ENCODE assay signal across 23 cellular contexts in the genomic region with DNA sequence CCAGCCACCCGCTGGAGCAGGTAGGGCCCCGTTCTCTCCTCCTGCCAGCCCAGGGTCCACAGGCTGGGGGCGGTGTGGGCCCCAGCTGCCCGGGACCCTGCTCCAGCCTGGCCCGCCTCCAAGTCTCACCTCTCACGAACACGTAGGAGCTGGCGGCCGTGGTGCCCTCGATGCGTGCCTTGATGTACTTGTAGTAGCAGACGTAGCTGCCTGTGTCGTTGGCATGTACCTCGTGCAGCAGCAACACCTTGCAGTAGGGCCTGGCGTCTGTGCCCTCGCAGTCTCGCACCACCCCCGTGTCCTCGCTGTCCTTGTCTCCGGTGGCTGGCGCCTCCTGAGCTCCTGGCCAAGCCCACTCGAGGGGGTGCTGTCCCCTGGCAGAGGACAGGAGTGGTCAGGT. TPM values are rescaled to one million over a fixed set of nuclear protein-coding genes. Genes with fewer than 3 reads are reported as not detected.
DNase-seq lines count a peak whose midpoint lies in the region; ATAC-seq and TF ChIP-seq lines count a peak whose summit lies in the region.
"Had no signal": no experiment of that assay in that cellular context is flagged by ENCODE, and none has a peak within 500 bp of the region (broad histone marks: within the 10 kb centered on the region; RNA-seq: fewer than 3 reads in every experiment).

No MANE protein-coding gene starts in this region.

- no peaks in the 10 kb centered on the region for H3K4me1 ChIP-seq in right atrium auricular region
- no peaks in the 10 kb centered on the region for H3K4me1 ChIP-seq in right cardiac atrium (ENCODE audit: control insufficient read depth, insufficient read depth, low read length)
- peaks cover 9 to 11% of the 10 kb centered on the region in 2 donors for H3K4me1 ChIP-seq in neuronal stem cell (ENCODE audit: control insufficient read depth in 2 of 2, insufficient read depth in 1 of 2, low read depth in 1 of 2, low read length in 2 of 2)
- H3K4me1 ChIP-seq: A549, BE2C had no signal

- no peak overlapping the region for H3K4me2 ChIP-seq in neuronal stem cell (ENCODE audit: insufficient read depth, low read length, poor library complexity, severe bottlenecking)
- H3K4me2 ChIP-seq: A549 had no signal

- H3K9me3 ChIP-seq in right atrium auricular region (no peaks in the 10 kb centered on the region), right cardiac atrium (ENCODE audit: control insufficient read depth, low read length) (no peaks in the 10 kb centered on the region), neuronal stem cell (replicated peaks in 1 of 2; ENCODE audit: control insufficient read depth in 2 of 2, insufficient read depth in 1 of 2, low read depth in 1 of 2, low read length in 2 of 2) (no peaks in the 10 kb centered on the region)
- H3K9me3 ChIP-seq: A549, BE2C had no signal

- H2BK12ac ChIP-seq in neuronal stem cell (ENCODE audit: low read length) = peak overlapping the region; percentile 73

- intact Hi-C loops in Right ventricle myocardium inferior (cut with DNase I) = no loop called here
- intact Hi-C loops in right cardiac atrium (cut with DNase I) = no loop called here
- intact Hi-C loops in cardiac septum (cut with DNase I) = no loop called here

- H3K14ac ChIP-seq in neuronal stem cell (ENCODE audit: low read length) = peak overlapping the region; percentile 82

- H3K36me3 ChIP-seq in right atrium auricular region (no peaks in the 10 kb centered on the region), neuronal stem cell (replicated peaks in 1 of 2; ENCODE audit: control insufficient read depth in 2 of 2, insufficient read depth in 2 of 2, low read length in 2 of 2) (no peaks in the 10 kb centered on the region)
- H3K36me3 ChIP-seq: BE2C had no signal

- H2AK5ac ChIP-seq in neuronal stem cell (ENCODE audit: low read depth, low read length) = peak overlapping the region; percentile 84

- no peak overlapping the region for H2AFZ ChIP-seq in neuronal stem cell (ENCODE audit: low read length)
- H2AFZ ChIP-seq: GM23248 had no signal

- no peak overlapping the region for H3K23ac ChIP-seq in neuronal stem cell (ENCODE audit: low read depth, low read length, poor library complexity)

- TF ChIP-seq CTCF in right atrium auricular region (IDR thresholded peaks at IDR 0.05) = no peak

- H2BK5ac ChIP-seq in neuronal stem cell (ENCODE audit: low read length) = no peak overlapping the region

- ATAC-seq in Right ventricle myocardium inferior (no peak), right cardiac atrium (no peak)
- ATAC-seq: A549, GM12878, HCT116 had no signal

- H3K18ac ChIP-seq in neuronal stem cell (ENCODE audit: low read length) = peak overlapping the region; percentile 76

- no peak overlapping the region for H4K8ac ChIP-seq in neuronal stem cell (ENCODE audit: low read depth, low read length)

- H3K79me1 ChIP-seq in neuronal stem cell (ENCODE audit: low read depth, low read length) = no peaks in the 10 kb centered on the region

- WGBS in right cardiac atrium = 89% methylated on average over 22 of the region's 22 CpGs
- no CpG with 5 or more reads among the region's 22 CpGs for WGBS in neuronal stem cell (ENCODE audit: extremely low coverage in 2 of 2, insufficient read length in 2 of 2, insufficient replicate concordance in 1 of 2), 2 donors

- DNase-seq in Right ventricle myocardium inferior (ENCODE audit: missing footprints) (peak; percentile 57), right atrium auricular region (ENCODE audit: low spot score) (no peak), right cardiac atrium (peak in 2 of 3 donors; percentile 46 to 57), cardiac septum (ENCODE audit: low spot score) (no peak), neuronal stem cell (ENCODE audit: low spot score) (no peak), DMS153 treated with DMSO at 0.1 percent for 48 hours (lab: John Stamatoyannopoulos, UW; ENCODE audit: unreplicated experiment) (no peak), DMS79 (lab: John Stamatoyannopoulos, UW) (no peak)
- DNase-seq: 8988T; ACHN; AML-193; BE2C; C1 segment of cervical spinal cord; Calu3; CD4-positive, alpha-beta memory T cell; COR-L47; EL; GDM1; GM23248; H9 had no signal

- no peaks in the 10 kb centered on the region for H3K27me3 ChIP-seq in right atrium auricular region
- H3K27me3 ChIP-seq in right cardiac atrium (ENCODE audit: control insufficient read depth, insufficient read depth) = no peaks in the 10 kb centered on the region
- peaks cover 0 to 36% (median 0%) of the 10 kb centered on the region in 3 experiments for H3K27me3 ChIP-seq in neuronal stem cell (ENCODE audit: control insufficient read depth in 3 of 3, insufficient read depth in 3 of 3, low read depth in 1 of 3, low read length in 3 of 3)
- H3K27me3 ChIP-seq: BE2C had no signal

- H3K27ac ChIP-seq in right atrium auricular region = no peak overlapping the region
- no peak overlapping the region for H3K27ac ChIP-seq in right cardiac atrium (ENCODE audit: low read length)
- no peak overlapping the region for H3K27ac ChIP-seq in neuronal stem cell (replicated peaks; ENCODE audit: low read length)
- H3K27ac ChIP-seq: A549, GM23248 had no signal

- peak overlapping the region; percentile 30 for H4K91ac ChIP-seq in neuronal stem cell (ENCODE audit: low read depth, low read length, poor library complexity)

- peak overlapping the region; percentile 77 for H3K9ac ChIP-seq in neuronal stem cell (ENCODE audit: low read depth, low read length, poor library complexity)
- H3K9ac ChIP-seq: GM23248 had no signal

- H3K4me3 ChIP-seq in right atrium auricular region (no peak overlapping the region), right cardiac atrium (ENCODE audit: low read length) (no peak overlapping the region), neuronal stem cell (ENCODE audit: low read length in 2 of 2) (no peak overlapping the region)
- H3K4me3 ChIP-seq: A549, GM12878, GM23248 had no signal

- peak overlapping the region; percentile 76 for H3K4ac ChIP-seq in neuronal stem cell (ENCODE audit: low read length)

- no peak overlapping the region for H2BK120ac ChIP-seq in neuronal stem cell (ENCODE audit: low read depth, low read length)

- peak overlapping the region; percentile 75 for H2BK15ac ChIP-seq in neuronal stem cell (ENCODE audit: low read length)

RNA-seq across cellular contexts. Expression of gene FLT4, which starts 19.0 kb away (rescaled TPM):
- total RNA-seq in Right ventricle myocardium inferior (5.5 TPM), right atrium auricular region (1 to 10 TPM; 2.0 to 4.2 TPM), right cardiac atrium (1 to 10 TPM; 2.0 to 3.3 (median 3.3) TPM), cardiac septum (5.8 TPM)
- polyA plus RNA-seq in right cardiac atrium = 4.8 TPM
- polyA plus RNA-seq in neuronal stem cell (2013, experiment 1 of 2) = 5.4 TPM
- 5.5 TPM for polyA plus RNA-seq in neuronal stem cell (2013, experiment 2 of 2)
- total RNA-seq: Calu3, GM12878, GM23248, H4 had no signal
- polyA plus RNA-seq: GM23248 had no signal

RNA-seq across cellular contexts. Expression of gene SCGB3A1, which starts 39.1 kb away (rescaled TPM):
- total RNA-seq in Right ventricle myocardium inferior (not detected), right atrium auricular region (not detected), right cardiac atrium (not detected), cardiac septum (not detected)
- polyA plus RNA-seq in right cardiac atrium = not detected
- polyA plus RNA-seq in neuronal stem cell (2013, experiment 1 of 2) = 0.75 TPM
- polyA plus RNA-seq in neuronal stem cell (2013, experiment 2 of 2) = 0.66 TPM
- total RNA-seq: Calu3; CD4-positive, alpha-beta memory T cell; GM23248; H4; H9 had no signal
- polyA plus RNA-seq: A549; CD4-positive, alpha-beta memory T cell; GM12878; GM23248 had no signal

Comparison
In these comparisons a context has a peak if more than half of its experiments do, and no peak if none do; other contexts are left out.
1. DNase-seq: peak in Right ventricle myocardium inferior (single experiment) and right cardiac atrium (2 of 3); none in right atrium auricular region (single experiment), cardiac septum (single experiment), neuronal stem cell (single experiment), DMS153 treated with DMSO at 0.1 percent for 48 hours (single experiment) and DMS79 (single experiment).